Comparison of ENCODE assay signal across 8 cellular contexts in genomic region chr1:184152502-184152901, GRCh38.
DNase-seq lines count a peak whose midpoint lies in the region; TF ChIP-seq lines count a peak whose summit lies in the region.

No MANE protein-coding gene starts in this region.

- peak overlapping the region; percentile 53 for H3K4me3 Mint-ChIP-seq in activated T-helper 2 cell treated with anti-CD3 and anti-CD28 coated beads, Interferon-gamma antibody, Interleukin-2, Interleukin-4, amounts not matched to agents 10 μg/mL and 5 μg/mL and 100 μg/mL, durations not matched to agents 14 hours and 24 hours and 36 hours (ENCODE audit: low read depth)

- in situ Hi-C loops in KBM-7 (cut with MboI; ENCODE audit: low pct_unique_long_range_greater_than_20kb, low sequenced_read_pairs), result no loop called here

- intact Hi-C loops in activated T-helper 2 cell treated with anti-CD3 and anti-CD28 coated beads, Interferon-gamma antibody, Interleukin-2, Interleukin-4, amounts not matched to agents 10 μg/mL and 5 μg/mL and 100 μg/mL, durations not matched to agents 14 hours and 24 hours and 36 hours (cut with micrococcal nuclease), result no loop called here
- intact Hi-C loops in stomach (cut with DNase I; ENCODE audit: low total_unique reads) (no loop called here), PC-9 (cut with micrococcal nuclease; ENCODE audit: unreplicated experiment) (no loop called here)

- H3K27ac ChIP-seq in stomach (peak overlapping the region; percentile 61 to 79 (median 74)), PC-9 (no peak overlapping the region)

- no peak overlapping the region for H3K4me2 ChIP-seq in PC-9

- no peaks in the 10 kb centered on the region for H4K20me1 ChIP-seq in PC-9 (ENCODE audit: insufficient read depth)

- POLR2A ChIA-PET in PC-9 (lab: Charles Lee; ENCODE audit: unreplicated experiment), result no interaction called here

- H3K79me2 ChIP-seq in PC-9 (ENCODE audit: low read depth), result no peaks in the 10 kb centered on the region

- no peak overlapping the region for H2AFZ ChIP-seq in PC-9

- H3K27ac Mint-ChIP-seq in activated T-helper 2 cell treated with anti-CD3 and anti-CD28 coated beads, Interferon-gamma antibody, Interleukin-2, Interleukin-4, amounts not matched to agents 10 μg/mL and 5 μg/mL and 100 μg/mL, durations not matched to agents 14 hours and 24 hours and 36 hours, result no peak overlapping the region

- WGBS in stomach, 5 donors, result 14 to 30% (median 24%) methylated on average over 9 of the region's 9 CpGs

- peak; percentile 64 for DNase-seq in KBM-7
- no peak for DNase-seq in activated T-helper 2 cell treated with anti-CD3 and anti-CD28 coated beads, Interferon-gamma antibody, Interleukin-2, Interleukin-4, amounts not matched to agents 10 μg/mL and 5 μg/mL and 100 μg/mL, durations not matched to agents 14 hours and 24 hours and 36 hours (ENCODE audit: low spot score)
- DNase-seq in kidney glomerular epithelial cell (lab: John Stamatoyannopoulos, UW), result peak; percentile 18
- DNase-seq in stomach, result no peak
- no peak for DNase-seq in AG08395 (ENCODE audit: low spot score)
- DNase-seq in SHP77 treated with DMSO at 0.1 percent for 48 hours (lab: John Stamatoyannopoulos, UW), result no peak
- DNase-seq in DMS 273 treated with DMSO at 0.1 percent for 48 hours (lab: John Stamatoyannopoulos, UW), result no peak
- no peak for DNase-seq in PC-9

- H3K9me3 ChIP-seq in stomach (no peaks in the 10 kb centered on the region), PC-9 (ENCODE audit: insufficient read depth, low read depth) (no peaks in the 10 kb centered on the region)

- no peaks in the 10 kb centered on the region for H3F3A ChIP-seq in PC-9 (ENCODE audit: insufficient read depth, low read depth)

- H3K27me3 ChIP-seq in stomach, result no peaks in the 10 kb centered on the region
- H3K27me3 ChIP-seq in PC-9 (ENCODE audit: insufficient read depth, low read depth), result no peaks in the 10 kb centered on the region

- no peaks in the 10 kb centered on the region for H3K36me3 ChIP-seq in stomach
- H3K36me3 ChIP-seq in PC-9 (ENCODE audit: low read depth), result no peaks in the 10 kb centered on the region

- no peaks in the 10 kb centered on the region; the same call in 1 of the 2 replicates for H3K9me2 ChIP-seq in PC-9 (ENCODE audit: insufficient read depth)

- peak overlapping the region; percentile 11 to 40 (median 32) for H3K4me3 ChIP-seq in stomach
- H3K4me3 ChIP-seq in PC-9, result no peak overlapping the region

- no peak for TF ChIP-seq CTCF in stomach (IDR thresholded peaks at IDR 0.05)
- no peak for TF ChIP-seq CTCF in PC-9 (conservative IDR thresholded peaks at IDR 0.05)

- no peak for TF ChIP-seq EP300 in stomach (IDR thresholded peaks at IDR 0.05)

- H3K36me3 Mint-ChIP-seq in activated T-helper 2 cell treated with anti-CD3 and anti-CD28 coated beads, Interferon-gamma antibody, Interleukin-2, Interleukin-4, amounts not matched to agents 10 μg/mL and 5 μg/mL and 100 μg/mL, durations not matched to agents 14 hours and 24 hours and 36 hours (ENCODE audit: low read depth), result no peaks in the 10 kb centered on the region

- TF ChIP-seq POLR2A in stomach (IDR thresholded peaks at IDR 0.05), result no peak

- BruUV-seq in PC-9 (replicated peaks; lab: Mats Ljungman, UMichigan), result no TSS peak

- CTCF ChIA-PET in PC-9 (lab: Charles Lee), result no interaction called here

- peaks cover 10% of the 10 kb centered on the region for H3K4me1 Mint-ChIP-seq in activated T-helper 2 cell treated with anti-CD3 and anti-CD28 coated beads, Interferon-gamma antibody, Interleukin-2, Interleukin-4, amounts not matched to agents 10 μg/mL and 5 μg/mL and 100 μg/mL, durations not matched to agents 14 hours and 24 hours and 36 hours (ENCODE audit: low read depth)

- H3K4me1 ChIP-seq in stomach (peaks cover 8 to 33% (median 17%) of the 10 kb centered on the region in 4 donors), PC-9 (replicated peaks; ENCODE audit: insufficient read depth) (no peaks in the 10 kb centered on the region)

- peaks cover 30% of the 10 kb centered on the region for H3K27me3 Mint-ChIP-seq in activated T-helper 2 cell treated with anti-CD3 and anti-CD28 coated beads, Interferon-gamma antibody, Interleukin-2, Interleukin-4, amounts not matched to agents 10 μg/mL and 5 μg/mL and 100 μg/mL, durations not matched to agents 14 hours and 24 hours and 36 hours (ENCODE audit: low read depth)

- no peaks in the 10 kb centered on the region for H3K9me3 Mint-ChIP-seq in activated T-helper 2 cell treated with anti-CD3 and anti-CD28 coated beads, Interferon-gamma antibody, Interleukin-2, Interleukin-4, amounts not matched to agents 10 μg/mL and 5 μg/mL and 100 μg/mL, durations not matched to agents 14 hours and 24 hours and 36 hours

Comparison
In these comparisons a context has a peak if more than half of its experiments do, and no peak if none do; other contexts are left out.
1. DNase-seq: peak in KBM-7 (single experiment) and kidney glomerular epithelial cell (single experiment); none in activated T-helper 2 cell treated with anti-CD3 and anti-CD28 coated beads, Interferon-gamma antibody, Interleukin-2, Interleukin-4, amounts not matched to agents 10 μg/mL and 5 μg/mL and 100 μg/mL, durations not matched to agents 14 hours and 24 hours and 36 hours (single experiment), stomach (single experiment), AG08395 (single experiment), SHP77 treated with DMSO at 0.1 percent for 48 hours (single experiment), DMS 273 treated with DMSO at 0.1 percent for 48 hours (single experiment) and PC-9 (0 of 2).